In the genomic region with DNA sequence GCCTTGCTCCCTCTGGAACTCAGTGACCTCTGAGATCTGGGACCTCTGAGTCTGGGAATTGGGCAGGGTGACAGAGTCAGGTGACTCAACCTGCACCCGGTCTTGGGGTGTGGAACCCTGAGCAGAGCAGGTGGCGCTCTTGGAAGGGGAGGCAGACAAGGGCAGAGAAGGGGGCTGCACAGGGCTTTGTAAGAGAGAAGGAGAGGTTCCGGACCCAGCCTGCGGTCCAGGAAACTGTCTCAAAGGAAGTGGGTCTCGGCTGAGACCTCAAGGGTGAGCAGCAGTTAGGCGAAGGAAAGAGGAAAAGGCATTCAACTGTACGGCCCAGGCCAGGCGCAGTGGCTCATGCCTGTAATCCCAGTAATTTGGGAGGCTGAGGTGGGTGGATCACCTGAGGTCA, we compare ENCODE assay signal across 26 cellular contexts. TPM values are rescaled to one million over a fixed set of nuclear protein-coding genes. Genes with fewer than 3 reads are reported as not detected.
DNase-seq lines count a peak whose midpoint lies in the region; ATAC-seq, FAIRE-seq and TF ChIP-seq lines count a peak whose summit lies in the region.
"Had no signal": no experiment of that assay in that cellular context is flagged by ENCODE, and none has a peak within 500 bp of the region (broad histone marks: within the 10 kb centered on the region; RNA-seq: fewer than 3 reads in every experiment).

No MANE protein-coding gene starts in this region.

- H3K27me3 ChIP-seq in lower lobe of right lung (ENCODE audit: low read depth) = no peaks in the 10 kb centered on the region
- H3K27me3 ChIP-seq: brain microvascular endothelial cell, hepatocyte had no signal

- H4K20me1 ChIP-seq in OCI-LY7 (ENCODE audit: insufficient read depth, low read length) = no peaks in the 10 kb centered on the region

- H3K27ac Mint-ChIP-seq in activated naive CD4-positive, alpha-beta T cell treated with anti-CD3 and anti-CD28 coated beads, Interleukin-2, amount 50 U/mL, for 72 hours = peak overlapping the region; percentile 46 to 93
- no peak overlapping the region for H3K27ac Mint-ChIP-seq in activated naive CD4-positive, alpha-beta T cell treated with anti-CD3 and anti-CD28 coated beads, Interleukin-2, amount 10 ng/mL, durations not matched to agents 7 days and 5 days
- H3K27ac Mint-ChIP-seq: CD4-positive, alpha-beta T cell; nephron progenitor cell had no signal

- H3K36me3 Mint-ChIP-seq in activated naive CD4-positive, alpha-beta T cell treated with anti-CD3 and anti-CD28 coated beads, Interleukin-2, amount 50 U/mL, for 72 hours = no peaks in the 10 kb centered on the region
- H3K36me3 Mint-ChIP-seq in activated naive CD4-positive, alpha-beta T cell treated with anti-CD3 and anti-CD28 coated beads, Interleukin-2, amount 10 ng/mL, durations not matched to agents 7 days and 5 days = no peaks in the 10 kb centered on the region

- ATAC-seq in activated naive CD4-positive, alpha-beta T cell treated with anti-CD3 and anti-CD28 coated beads, Interleukin-2, amount 50 U/mL, for 72 hours = no peak
- ATAC-seq in lower lobe of right lung = no peak

- H3K27ac ChIP-seq in OCI-LY7 (ENCODE audit: low read depth, low read length, poor library complexity, severe bottlenecking) = peak overlapping the region; percentile 91
- H3K27ac ChIP-seq in lower lobe of right lung = peak overlapping the region; percentile 4
- H3K27ac ChIP-seq: brain microvascular endothelial cell, hepatocyte had no signal

- H3K36me3 ChIP-seq in OCI-LY7 (ENCODE audit: insufficient read depth, low read length) (no peaks in the 10 kb centered on the region), lower lobe of right lung (no peaks in the 10 kb centered on the region)
- H3K36me3 ChIP-seq: brain microvascular endothelial cell had no signal

- peak; percentile 44 for TF ChIP-seq CTCF in OCI-LY7 (conservative IDR thresholded peaks at IDR 0.05; ENCODE audit: low read length)
- TF ChIP-seq CTCF in lower lobe of right lung (IDR thresholded peaks at IDR 0.05) = no peak

- no peaks in the 10 kb centered on the region for H3K79me2 ChIP-seq in OCI-LY7 (ENCODE audit: insufficient read depth, low read depth, low read length)
- H3K79me2 ChIP-seq: hepatocyte had no signal

- H3K4me3 ChIP-seq in OCI-LY7 (ENCODE audit: low read depth, low read length, poor library complexity, severe bottlenecking) (peak overlapping the region; percentile 61), lower lobe of right lung (no peak overlapping the region)
- H3K4me3 ChIP-seq: hepatocyte had no signal

- POLR2A ChIA-PET in OCI-LY7 (lab: Charles Lee) = interaction anchor here (0.7 kb wide), 1 partner anchor 480 kb away, joined by 3 read pairs; no protein-coding TSS in a partner anchor

- no peak for FAIRE-seq in urothelium cell line (lab: Jason Lieb, UNC)
- FAIRE-seq: keratinocyte had no signal

- no peaks in the 10 kb centered on the region for H3K9me3 ChIP-seq in OCI-LY7 (ENCODE audit: low read length)
- H3K9me3 ChIP-seq in lower lobe of right lung = no peaks in the 10 kb centered on the region

- H3K9me2 ChIP-seq in OCI-LY7 (ENCODE audit: insufficient read depth, low read length) = no peaks in the 10 kb centered on the region

- no TSS peak for BruUV-seq in OCI-LY7 (replicated peaks; lab: Mats Ljungman, UMichigan)

- peak overlapping the region; percentile 12; the same call in 1 of the 2 replicates for H2AFZ ChIP-seq in OCI-LY7 (ENCODE audit: low read length)
- H2AFZ ChIP-seq: hepatocyte had no signal

- peaks cover 66% of the 10 kb centered on the region for H3K4me1 Mint-ChIP-seq in activated naive CD4-positive, alpha-beta T cell treated with anti-CD3 and anti-CD28 coated beads, Interleukin-2, amount 10 ng/mL, durations not matched to agents 7 days and 5 days

- H3K4me1 ChIP-seq in OCI-LY7 (ENCODE audit: insufficient read depth, low read length, poor library complexity, severe bottlenecking) = peaks cover 74% of the 10 kb centered on the region
- peaks cover 15% of the 10 kb centered on the region for H3K4me1 ChIP-seq in lower lobe of right lung

- CTCF ChIA-PET in activated naive CD4-positive, alpha-beta T cell treated with anti-CD3 and anti-CD28 coated beads, Interleukin-2, amount 10 ng/mL, durations not matched to agents 7 days and 5 days (lab: Charles Lee) = interaction anchor here (4.1 to 8.1 kb wide), 3 partner anchors 18 to 148 kb away, joined by 51 to 151 read pairs (median 76); partner anchors contain the start of genes C16orf86, CARMIL2 and ENKD1
- CTCF ChIA-PET in OCI-LY7 (lab: Charles Lee; ENCODE audit: unreplicated experiment) = no interaction called here

- H3K9me3 Mint-ChIP-seq in activated naive CD4-positive, alpha-beta T cell treated with anti-CD3 and anti-CD28 coated beads, Interleukin-2, amount 50 U/mL, for 72 hours = no peaks in the 10 kb centered on the region
- no peaks in the 10 kb centered on the region for H3K9me3 Mint-ChIP-seq in activated naive CD4-positive, alpha-beta T cell treated with anti-CD3 and anti-CD28 coated beads, Interleukin-2, amount 10 ng/mL, durations not matched to agents 7 days and 5 days
- H3K9me3 Mint-ChIP-seq: CD4-positive, alpha-beta T cell; nephron progenitor cell had no signal

- H3K4me3 Mint-ChIP-seq in activated naive CD4-positive, alpha-beta T cell treated with anti-CD3 and anti-CD28 coated beads, Interleukin-2, amount 10 ng/mL, durations not matched to agents 7 days and 5 days = no peak overlapping the region
- H3K4me3 Mint-ChIP-seq: CD4-positive, alpha-beta T cell; nephron progenitor cell had no signal

- intact Hi-C loops in OCI-LY7 (cut with micrococcal nuclease; ENCODE audit: unreplicated experiment) (loop anchor here (1.0 kb wide), 1 partner anchor 37 kb away; the partner anchor contains the start of gene ATP6V0D1), lower lobe of right lung (cut with DNase I) (no loop called here)

- peaks cover 44% of the 10 kb centered on the region for H3K27me3 Mint-ChIP-seq in activated naive CD4-positive, alpha-beta T cell treated with anti-CD3 and anti-CD28 coated beads, Interleukin-2, amount 10 ng/mL, durations not matched to agents 7 days and 5 days
- H3K27me3 Mint-ChIP-seq: CD4-positive, alpha-beta T cell had no signal

- peak overlapping the region; percentile 85 for H3K4me2 ChIP-seq in OCI-LY7 (ENCODE audit: low read length)
- H3K4me2 ChIP-seq: hepatocyte had no signal

- no peak for DNase-seq in activated naive CD4-positive, alpha-beta T cell treated with anti-CD3 and anti-CD28 coated beads, Interleukin-2, amount 50 U/mL, for 72 hours (ENCODE audit: low spot score in 2 of 2)
- DNase-seq in activated naive CD4-positive, alpha-beta T cell treated with anti-CD3 and anti-CD28 coated beads, Interleukin-2, amount 10 ng/mL, durations not matched to agents 7 days and 5 days = no peak
- DNase-seq in OCI-LY7 (ENCODE audit: low spot score) = peak; percentile 63
- no peak for DNase-seq in lower lobe of right lung
- no peak for DNase-seq in DMS79 treated with DMSO at 0.1 percent for 48 hours (lab: John Stamatoyannopoulos, UW)
- DNase-seq in urothelium cell line (ENCODE audit: low spot score) = no peak
- no peak for DNase-seq in NCI-H187 treated with DMSO at 0.1 percent for 48 hours (lab: John Stamatoyannopoulos, UW)
- DNase-seq in GM19238 (ENCODE audit: insufficient read length, low spot score) = no peak
- DNase-seq: activated CD4-positive, alpha-beta T cell treated with anti-CD3 and anti-CD28 coated beads, Interleukin-2, amount 50 U/mL, for 4 hours; activated T-cell treated with anti-CD3 and anti-CD28 coated beads, Interleukin-2, amount 50 U/mL, for 48 hours; brain microvascular endothelial cell; CD4-positive, alpha-beta T cell; cortex of kidney; mammary epithelial cell; NCI-H1092 treated with DMSO at 0.1 percent for 48 hours; NCI-H510A; nephron progenitor cell; SW 1271 had no signal

RNA-seq across cellular contexts. Expression of gene RIPOR1, which starts 10.0 kb away (rescaled TPM):
- 10 to 100 TPM; 34.1 to 41.4 TPM for total RNA-seq in activated naive CD4-positive, alpha-beta T cell treated with anti-CD3 and anti-CD28 coated beads, Interleukin-2, amount 50 U/mL, for 72 hours
- 8.9 and 9.7 TPM in 2 replicates for total RNA-seq in OCI-LY7 (2014; rRNA removed; shearing (Covaris generic))
- total RNA-seq in OCI-LY7 (2022) = 26.4 and 40.2 TPM in 2 replicates
- 112 TPM for total RNA-seq in lower lobe of right lung

RNA-seq across cellular contexts. Expression of gene AGRP, which starts 35.3 kb away (rescaled TPM):
- under 1 TPM in 1 of 2 donors, not detected in 1; 0.64 TPM for total RNA-seq in activated naive CD4-positive, alpha-beta T cell treated with anti-CD3 and anti-CD28 coated beads, Interleukin-2, amount 50 U/mL, for 72 hours
- not detected in 2 replicates for total RNA-seq in OCI-LY7 (2014; rRNA removed; shearing (Covaris generic))
- 0.52 TPM in 1 of 2 replicates, not detected in the other for total RNA-seq in OCI-LY7 (2022)
- 8.5 TPM for total RNA-seq in lower lobe of right lung
- total RNA-seq: CD4-positive, alpha-beta T cell; fibroblast of villous mesenchyme; H4; HT1080; mammary epithelial cell; posterior vena cava; skeletal muscle tissue; urinary bladder had no signal

RNA-seq across cellular contexts. Expression of gene ATP6V0D1, which starts 37.7 kb away (rescaled TPM):
- total RNA-seq in activated naive CD4-positive, alpha-beta T cell treated with anti-CD3 and anti-CD28 coated beads, Interleukin-2, amount 50 U/mL, for 72 hours = 10 to 100 TPM; 20.4 to 22.5 TPM
- 13.5 and 24.4 TPM in 2 replicates for total RNA-seq in OCI-LY7 (2014; rRNA removed; shearing (Covaris generic))
- total RNA-seq in OCI-LY7 (2022) (34.0 and 38.0 TPM in 2 replicates), lower lobe of right lung (175 TPM)

RNA-seq across cellular contexts. Expression of gene CTCF, which starts 43.6 kb away (rescaled TPM):
- total RNA-seq in activated naive CD4-positive, alpha-beta T cell treated with anti-CD3 and anti-CD28 coated beads, Interleukin-2, amount 50 U/mL, for 72 hours = 10 to 100 TPM; 51.5 to 62.1 TPM
- 70.6 and 72.1 TPM in 2 replicates for total RNA-seq in OCI-LY7 (2014; rRNA removed; shearing (Covaris generic))
- total RNA-seq in OCI-LY7 (2022) = 83.5 and 93.3 TPM in 2 replicates
- total RNA-seq in lower lobe of right lung = 36.2 TPM
